Comparison of ENCODE assay signal across 7 cellular contexts in genomic region chr16:85369741-85370528, GRCh38.
DNase-seq lines count a peak whose midpoint lies in the region; ATAC-seq and TF ChIP-seq lines count a peak whose summit lies in the region.

No MANE protein-coding gene starts in this region.

- H3K27me3 ChIP-seq in fibroblast of lung (ENCODE audit: control insufficient read depth, insufficient read depth, low read length) (no peaks in the 10 kb centered on the region), parathyroid adenoma (ENCODE audit: control insufficient read depth, insufficient read depth, low read length) (no peaks in the 10 kb centered on the region)

- no peaks in the 10 kb centered on the region for H4K20me1 ChIP-seq in fibroblast of lung (ENCODE audit: control insufficient read depth, extremely low read depth, insufficient read depth, low read length)

- H3K9me3 ChIP-seq in fibroblast of lung (ENCODE audit: control insufficient read depth, insufficient read depth, low read depth, low read length) (no peaks in the 10 kb centered on the region), parathyroid adenoma (ENCODE audit: control insufficient read depth, low read length) (no peaks in the 10 kb centered on the region)

- H3K4me3 ChIP-seq in GM12865 (ENCODE audit: low read depth, low read length): no peak overlapping the region
- H3K4me3 ChIP-seq in fibroblast of lung (replicated peaks in 1 of 4; ENCODE audit: control extremely low read depth in 1 of 4, insufficient read depth in 1 of 4, low read depth in 3 of 4, low read length in 4 of 4): no peak overlapping the region
- H3K4me3 ChIP-seq in parathyroid adenoma (ENCODE audit: low read depth, low read length): no peak overlapping the region

- no peak for ATAC-seq in GM21381 (IDR thresholded peaks at IDR 0.05; ENCODE audit: unreplicated experiment)
- no peak for ATAC-seq in HG03354 (IDR thresholded peaks at IDR 0.05; ENCODE audit: poor library complexity, severe bottlenecking, unreplicated experiment)

- H3K27ac ChIP-seq in fibroblast of lung (ENCODE audit: insufficient read depth, low read length): peak overlapping the region; percentile 23
- no peak overlapping the region for H3K27ac ChIP-seq in parathyroid adenoma

- H2AFZ ChIP-seq in fibroblast of lung (ENCODE audit: low read length) (no peak overlapping the region), parathyroid adenoma (no peak overlapping the region)

- H3K4me1 ChIP-seq in fibroblast of lung (ENCODE audit: control insufficient read depth, extremely low read depth, insufficient read depth, low read length): peaks cover 19% of the 10 kb centered on the region
- H3K4me1 ChIP-seq in parathyroid adenoma: no peaks in the 10 kb centered on the region

- H3K79me2 ChIP-seq in fibroblast of lung (ENCODE audit: control insufficient read depth, insufficient read depth, low read length) (no peaks in the 10 kb centered on the region), parathyroid adenoma (peaks cover 26% of the 10 kb centered on the region)

- H3K9ac ChIP-seq in fibroblast of lung (ENCODE audit: insufficient read depth, low read length): no peak overlapping the region
- H3K9ac ChIP-seq in parathyroid adenoma: no peak overlapping the region

- H3K4me2 ChIP-seq in fibroblast of lung (ENCODE audit: extremely low read depth, insufficient read depth, low read length): no peak overlapping the region
- no peak overlapping the region for H3K4me2 ChIP-seq in parathyroid adenoma (ENCODE audit: low read length)

- peak; percentile 89 for TF ChIP-seq CTCF in GM12865 (IDR thresholded peaks at IDR 0.05; ENCODE audit: insufficient read depth, low read depth, low read length, missing control alignments)
- peak; percentile 56 to 77 for TF ChIP-seq CTCF in fibroblast of lung (conservative IDR thresholded peaks at IDR 0.05 in 1 of 2, IDR thresholded peaks at IDR 0.05 in 1 of 2; ENCODE audit: low read depth in 1 of 2, low read length in 2 of 2)
- peak; percentile 69 for TF ChIP-seq CTCF in parathyroid adenoma (IDR thresholded peaks at IDR 0.05)

- no peaks in the 10 kb centered on the region for H3K36me3 ChIP-seq in fibroblast of lung (ENCODE audit: control insufficient read depth, insufficient read depth, low read length)
- no peaks in the 10 kb centered on the region for H3K36me3 ChIP-seq in parathyroid adenoma (ENCODE audit: control insufficient read depth, insufficient read depth, low read length)

- DNase-seq in GM12865 (ENCODE audit: low read depth) (peak; percentile 29), NCI-H1694 treated with DMSO at 0.1 percent for 48 hours (lab: John Stamatoyannopoulos, UW) (peak; percentile 41), activated T-cell treated with anti-CD3 and anti-CD28 coated beads for 48 hours (ENCODE audit: low read depth) (peak; percentile 44), fibroblast of lung (ENCODE audit: low read depth in 2 of 2) (no peak)

Comparison
In these comparisons a context has a peak if more than half of its experiments do, and no peak if none do; other contexts are left out.
1. DNase-seq: peak in GM12865 (single experiment), NCI-H1694 treated with DMSO at 0.1 percent for 48 hours (single experiment) and activated T-cell treated with anti-CD3 and anti-CD28 coated beads for 48 hours (single experiment); none in fibroblast of lung (0 of 2).
2. Peak in every context shown above with its lines, with median percentiles within 50 percentile points of each other: CTCF ChIP-seq.